Comparison of ENCODE assay signal across 11 cellular contexts in genomic region chr2:41836944-41837343, GRCh38.
A peak's percentile ranks its signal among the peaks of the same experiment; 100 is the strongest.
DNase-seq lines count a peak whose midpoint lies in the region; ATAC-seq, FAIRE-seq and TF ChIP-seq lines count a peak whose summit lies in the region.
"Had no signal": no experiment of that assay in that cellular context is flagged by ENCODE, and none has a peak within 500 bp of the region (broad histone marks: within the 10 kb centered on the region; RNA-seq: fewer than 3 reads in every experiment).

No MANE protein-coding gene starts in this region.

- no peak for ATAC-seq in SK-N-SH treated with all-trans-retinoic acid at 6 μM for 48 hours
- no peak for ATAC-seq in HG03342 (IDR thresholded peaks at IDR 0.05; ENCODE audit: unreplicated experiment)

- no peak for FAIRE-seq in urothelium cell line (lab: Jason Lieb, UNC)
- FAIRE-seq: D721Med had no signal

- DNase-seq in stimulated activated naive CD4-positive, alpha-beta T cell (lab: John Stamatoyannopoulos, UW) = peak in 4 of 6 experiments; percentile 2 to 9 (median 5)
- DNase-seq in stimulated activated naive CD4-positive, alpha-beta T cell treated with Interleukin-2 at 50 U/mL for 16 hours (lab: John Stamatoyannopoulos, UW) = no peak
- DNase-seq in fibroblast of gingiva (ENCODE audit: low read depth) = peak; percentile 11
- DNase-seq in urothelium cell line (ENCODE audit: low spot score) = peak; percentile 67
- DNase-seq in midbrain (lab: John Stamatoyannopoulos, UW) = no peak
- no peak for DNase-seq in anterior cingulate cortex (lab: John Stamatoyannopoulos, UW)
- DNase-seq: activated effector memory CD4-positive, alpha-beta T cell treated with anti-CD3 and anti-CD28 coated beads, Interleukin-2, amount 50 U/mL, for 16 hours; NCI-H2227 treated with DMSO at 0.1 percent for 48 hours had no signal

TF ChIP-seq in SK-N-SH treated with all-trans-retinoic acid at 6 μM for 48 hours, 23 proteins besides CTCF, POLR2A, EP300 and RAD21:
- no peak for TF ChIP-seq TCF4 (CRISPR knock-in tag; IDR thresholded peaks at IDR 0.05; ENCODE audit: borderline replicate concordance)
- TF ChIP-seq PPARA (CRISPR knock-in tag; IDR thresholded peaks at IDR 0.05; ENCODE audit: borderline replicate concordance) = peak; percentile 72; the same call in 1 of the 2 replicates
- TF ChIP-seq ESRRG (CRISPR knock-in tag; IDR thresholded peaks at IDR 0.05) = peak; percentile 79; the same call in 1 of the 2 replicates
- TF ChIP-seq ZNF70 (CRISPR knock-in tag; IDR thresholded peaks at IDR 0.05) = peak; percentile 39; the same call in 1 of the 2 replicates
- TF ChIP-seq ZFP30 (CRISPR knock-in tag; IDR thresholded peaks at IDR 0.05) = peak; percentile 40; the same call in 1 of the 2 replicates
- TF ChIP-seq BACH2 (CRISPR knock-in tag; IDR thresholded peaks at IDR 0.05; ENCODE audit: borderline replicate concordance) = no peak
- TF ChIP-seq TSHZ2 (CRISPR knock-in tag; IDR thresholded peaks at IDR 0.05) = peak; percentile 68; the same call in 1 of the 2 replicates
- TF ChIP-seq ISL1 (CRISPR knock-in tag; IDR thresholded peaks at IDR 0.05) = peak; percentile 55
- TF ChIP-seq POU6F1 (CRISPR knock-in tag; IDR thresholded peaks at IDR 0.05; ENCODE audit: borderline replicate concordance, low read depth) = no peak; the same call in 1 of the 2 replicates
- peak; percentile 99 for TF ChIP-seq SNAI2 (CRISPR knock-in tag; IDR thresholded peaks at IDR 0.05)
- peak; percentile 88 for TF ChIP-seq ZNF565 (CRISPR knock-in tag; conservative IDR thresholded peaks at IDR 0.05; ENCODE audit: low read depth)
- TF ChIP-seq CREB5 (CRISPR knock-in tag; IDR thresholded peaks at IDR 0.05; ENCODE audit: low read depth) = peak; percentile 47; the same call in 1 of the 2 replicates
- TF ChIP-seq CSRNP3 (CRISPR knock-in tag; IDR thresholded peaks at IDR 0.05) = no peak
- TF ChIP-seq CSDC2 (CRISPR knock-in tag; IDR thresholded peaks at IDR 0.05) = peak; percentile 98
- no peak; the same call in 1 of the 2 replicates for TF ChIP-seq ZNF8 (CRISPR knock-in tag; IDR thresholded peaks at IDR 0.05)
- TF ChIP-seq ZFP3 (CRISPR knock-in tag; IDR thresholded peaks at IDR 0.05) = peak; percentile 85
- no peak for TF ChIP-seq PATZ1 (CRISPR knock-in tag; IDR thresholded peaks at IDR 0.05; ENCODE audit: borderline replicate concordance)
- TF ChIP-seq RARB (CRISPR knock-in tag; IDR thresholded peaks at IDR 0.05) = no peak
TF ChIP-seq in SK-N-SH treated with all-trans-retinoic acid at 6 μM for 48 hours: peak in this region for 11.

Comparison
In these comparisons a context has a peak if more than half of its experiments do, and no peak if none do; other contexts are left out.
1. DNase-seq: peak in stimulated activated naive CD4-positive, alpha-beta T cell (4 of 6), fibroblast of gingiva (single experiment) and urothelium cell line (single experiment); none in stimulated activated naive CD4-positive, alpha-beta T cell treated with Interleukin-2 at 50 U/mL for 16 hours (single experiment), midbrain (single experiment) and anterior cingulate cortex (0 of 58).